11 cellular contexts compared by ENCODE assay signal in the genomic region with DNA sequence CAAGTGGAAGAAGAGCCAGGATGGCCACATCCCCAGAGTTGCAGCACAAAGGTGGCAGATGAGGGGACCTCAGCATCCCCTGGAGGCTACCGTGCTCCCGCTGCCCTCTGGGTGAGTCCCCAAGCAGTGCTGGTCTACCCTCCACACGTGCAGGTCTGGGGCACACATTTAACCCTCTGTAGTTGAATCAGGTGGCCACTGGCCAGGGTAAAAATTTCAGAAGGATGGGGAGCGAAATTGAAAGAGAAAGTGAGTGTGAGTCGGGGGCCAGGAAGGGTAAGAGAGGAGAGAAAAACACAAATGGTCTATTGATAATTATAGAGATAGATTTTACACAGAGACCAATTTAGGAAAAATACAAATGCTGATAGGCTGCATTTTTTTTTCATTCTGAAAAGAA.
A peak's percentile ranks its signal among the peaks of the same experiment; 100 is the strongest.
DNase-seq lines count a peak whose midpoint lies in the region; ATAC-seq and TF ChIP-seq lines count a peak whose summit lies in the region.
"Had no signal": no experiment of that assay in that cellular context is flagged by ENCODE, and none has a peak within 500 bp of the region (broad histone marks: within the 10 kb centered on the region; RNA-seq: fewer than 3 reads in every experiment).

No MANE protein-coding gene starts in this region.

- TF ChIP-seq POLR2A in sigmoid colon (IDR thresholded peaks at IDR 0.05) (no peak), right lobe of liver (IDR thresholded peaks at IDR 0.05) (no peak)

- H3K27ac Mint-ChIP-seq in IgD-negative memory B cell (no peak overlapping the region), type B pancreatic cell (no peak overlapping the region)

- peak; percentile 28 for DNase-seq in GM13976 (ENCODE audit: low spot score)
- DNase-seq in SW 1271 (lab: John Stamatoyannopoulos, UW) = no peak
- no peak for DNase-seq in type B pancreatic cell (ENCODE audit: extremely low spot score, unreplicated experiment)
- no peak for DNase-seq in sigmoid colon
- no peak for DNase-seq in right lobe of liver
- DNase-seq: aorta had no signal

- no peaks in the 10 kb centered on the region for H3K36me3 ChIP-seq in sigmoid colon
- no peaks in the 10 kb centered on the region for H3K36me3 ChIP-seq in right lobe of liver

- H3K27me3 Mint-ChIP-seq in IgD-negative memory B cell (no peaks in the 10 kb centered on the region), type B pancreatic cell (peaks cover 18% of the 10 kb centered on the region)

- intact Hi-C loops in sigmoid colon (cut with DNase I) (no loop called here), right lobe of liver (cut with DNase I) (loop anchor here in 1 of 2 donors (10.0 kb wide), 1 partner anchor 445 kb away; no protein-coding TSS in a partner anchor)

- TF ChIP-seq EP300 in sigmoid colon (IDR thresholded peaks at IDR 0.05) = no peak

- H3K4me1 ChIP-seq in sigmoid colon (no peaks in the 10 kb centered on the region), right lobe of liver (no peaks in the 10 kb centered on the region)

- no peak overlapping the region for H3K4me3 ChIP-seq in sigmoid colon
- no peak overlapping the region for H3K4me3 ChIP-seq in right lobe of liver

- 84 to 85% methylated on average over 5 of the region's 5 CpGs for WGBS in sigmoid colon, 2 donors
- WGBS in right lobe of liver (ENCODE audit: insufficient coverage, low coverage, low lambda C conversion rate, missing lambda C conversion rate) = 76% methylated on average over 5 of the region's 5 CpGs

- H3K9me3 Mint-ChIP-seq in IgD-negative memory B cell = no peaks in the 10 kb centered on the region
- no peaks in the 10 kb centered on the region for H3K9me3 Mint-ChIP-seq in type B pancreatic cell
- H3K9me3 Mint-ChIP-seq: neural crest cell had no signal

- peak; percentile 54 for ATAC-seq in GM19467 (IDR thresholded peaks at IDR 0.05; ENCODE audit: unreplicated experiment)
- peak; percentile 45 for ATAC-seq in HG02938 (IDR thresholded peaks at IDR 0.05; ENCODE audit: unreplicated experiment)
- no peak for ATAC-seq in right lobe of liver
- ATAC-seq: Right ventricle myocardium inferior had no signal

- in situ Hi-C loops in GM13976 (cut with MboI; ENCODE audit: low sequenced_read_pairs, unreplicated experiment) = no loop called here

- H3K9me3 ChIP-seq in sigmoid colon = no peaks in the 10 kb centered on the region
- H3K9me3 ChIP-seq in right lobe of liver = no peaks in the 10 kb centered on the region

- H3K4me3 Mint-ChIP-seq in IgD-negative memory B cell (peak overlapping the region in 3 of 4 donors; percentile 67 to 88 (median 69)), type B pancreatic cell (no peak overlapping the region)
- H3K4me3 Mint-ChIP-seq: neural crest cell had no signal

- H3K36me3 Mint-ChIP-seq in IgD-negative memory B cell (peaks cover 3% of the 10 kb centered on the region), type B pancreatic cell (no peaks in the 10 kb centered on the region)

- H3K27me3 ChIP-seq in sigmoid colon = no peaks in the 10 kb centered on the region
- H3K27me3 ChIP-seq in right lobe of liver = no peaks in the 10 kb centered on the region

- TF ChIP-seq CTCF in GM13976 (IDR thresholded peaks at IDR 0.05; ENCODE audit: borderline replicate concordance, control extremely low read depth, extremely low read depth, insufficient read depth, missing control alignments) (no peak), type B pancreatic cell (conservative IDR thresholded peaks at IDR 0.05) (no peak), sigmoid colon (IDR thresholded peaks at IDR 0.05) (no peak), right lobe of liver (IDR thresholded peaks at IDR 0.05) (no peak)

- H3K4me1 Mint-ChIP-seq in IgD-negative memory B cell (peaks cover 12 to 13% (median 12%) of the 10 kb centered on the region in 3 donors), type B pancreatic cell (ENCODE audit: unreplicated experiment) (no peaks in the 10 kb centered on the region)

- H3K27ac ChIP-seq in sigmoid colon (no peak overlapping the region), right lobe of liver (no peak overlapping the region)

Comparison
In these comparisons a context has a peak if more than half of its experiments do, and no peak if none do; other contexts are left out.
1. ATAC-seq: peak in GM19467 (single experiment) and HG02938 (single experiment); none in right lobe of liver (0 of 4).